In genomic region chr11:116930177-116930576, GRCh38 we compare ENCODE assay signal across 8 cellular contexts.
DNase-seq lines count a peak whose midpoint lies in the region; ATAC-seq and TF ChIP-seq lines count a peak whose summit lies in the region.

No MANE protein-coding gene starts in this region.

- CTCF ChIA-PET in activated CD4-positive, alpha-beta memory T cell treated with anti-CD3 and anti-CD28 coated beads for 36 hours (lab: Charles Lee): interaction anchor here (0.8 to 2.9 kb wide), 7 partner anchors 20 to 175 kb away, joined by 3 to 10 read pairs (median 3); no protein-coding TSS in a partner anchor

- H3K27ac ChIP-seq in HUES48 (ENCODE audit: low read depth, low read length) (peak overlapping the region; percentile 37), skin epidermis (peak overlapping the region in 17 of 21 experiments; percentile 0 to 82 (median 58))

- peaks cover 24% of the 10 kb centered on the region for H3K36me3 Mint-ChIP-seq in activated CD4-positive, alpha-beta memory T cell treated with anti-CD3 and anti-CD28 coated beads for 36 hours

- H3K9me3 ChIP-seq in HUES48 (ENCODE audit: control insufficient read depth, insufficient read depth, low read length): no peaks in the 10 kb centered on the region

- H3K9me3 Mint-ChIP-seq in activated CD4-positive, alpha-beta memory T cell treated with anti-CD3 and anti-CD28 coated beads for 36 hours: peaks cover 9% of the 10 kb centered on the region

- ATAC-seq in GM19035 (IDR thresholded peaks at IDR 0.05; ENCODE audit: unreplicated experiment): no peak

- no peak for TF ChIP-seq CTCF in fibroblast of villous mesenchyme (IDR thresholded peaks at IDR 0.05; ENCODE audit: insufficient read depth, low read depth, low read length)
- no peak for TF ChIP-seq CTCF in lower leg skin (IDR thresholded peaks at IDR 0.05)

- peaks cover 76% of the 10 kb centered on the region for H3K4me1 Mint-ChIP-seq in activated CD4-positive, alpha-beta memory T cell treated with anti-CD3 and anti-CD28 coated beads for 36 hours (ENCODE audit: low read depth)

- no peak overlapping the region for H3K4me3 ChIP-seq in HUES48 (ENCODE audit: low read depth, low read length)
- peak overlapping the region; percentile 31 for H3K4me3 ChIP-seq in fibroblast of villous mesenchyme (ENCODE audit: low read depth, low read length)
- peak overlapping the region in 1 of 7 experiments; percentile 3 for H3K4me3 ChIP-seq in skin epidermis
- no peak overlapping the region for H3K4me3 ChIP-seq in lower leg skin (ENCODE audit: low read depth, poor library complexity, severe bottlenecking)

- peak overlapping the region; percentile 71 for H3K4me3 Mint-ChIP-seq in activated CD4-positive, alpha-beta memory T cell treated with anti-CD3 and anti-CD28 coated beads for 36 hours

- POLR2A ChIA-PET in activated CD4-positive, alpha-beta memory T cell treated with anti-CD3 and anti-CD28 coated beads for 36 hours (lab: Charles Lee): interaction anchor here (0.7 to 2.1 kb wide), 6 partner anchors 56 to 165 kb away, joined by 4 to 8 read pairs (median 6); partner anchors contain the start of gene ZPR1

- peak overlapping the region; percentile 83 for H3K27ac Mint-ChIP-seq in activated CD4-positive, alpha-beta memory T cell treated with anti-CD3 and anti-CD28 coated beads for 36 hours

- 11 to 15% methylated on average over 4 of the region's 4 CpGs for WGBS in lower leg skin, 2 donors

- intact Hi-C loops in activated CD4-positive, alpha-beta memory T cell treated with anti-CD3 and anti-CD28 coated beads for 36 hours (cut with micrococcal nuclease): loop anchor here (2.0 to 5.0 kb wide), 3 partner anchors 158 to 302 kb away; partner anchors contain the start of genes BUD13, PCSK7 and RNF214
- intact Hi-C loops in lower leg skin (cut with DNase I; ENCODE audit: low total_unique reads): no loop called here

- peaks cover 18% of the 10 kb centered on the region for H3K4me1 ChIP-seq in HUES48 (ENCODE audit: control insufficient read depth, insufficient read depth, low read length)

- no peak overlapping the region for H3K9ac ChIP-seq in HUES48 (ENCODE audit: low read depth, low read length)

- peaks cover 13% of the 10 kb centered on the region for H3K36me3 ChIP-seq in HUES48 (ENCODE audit: control insufficient read depth, insufficient read depth, low read length)

- no peak for TF ChIP-seq POLR2A in lower leg skin (IDR thresholded peaks at IDR 0.05)

- peak; percentile 59 for DNase-seq in activated CD4-positive, alpha-beta memory T cell treated with anti-CD3 and anti-CD28 coated beads for 36 hours
- DNase-seq in fibroblast of villous mesenchyme (ENCODE audit: low read depth): peak; percentile 56
- DNase-seq in cerebellum (ENCODE audit: low spot score): no peak
- DNase-seq in SIG-M5 treated with dmso at 0.1 percent for 504 hours (lab: John Stamatoyannopoulos, UW; ENCODE audit: unreplicated experiment): no peak
- no peak for DNase-seq in lower leg skin (ENCODE audit: low spot score in 2 of 2)

- no peaks in the 10 kb centered on the region for H3K27me3 Mint-ChIP-seq in activated CD4-positive, alpha-beta memory T cell treated with anti-CD3 and anti-CD28 coated beads for 36 hours

- H3K27me3 ChIP-seq in HUES48 (ENCODE audit: control insufficient read depth, insufficient read depth, low read length): no peaks in the 10 kb centered on the region

Comparison
In these comparisons a context has a peak if more than half of its experiments do, and no peak if none do; other contexts are left out.
1. DNase-seq: peak in activated CD4-positive, alpha-beta memory T cell treated with anti-CD3 and anti-CD28 coated beads for 36 hours (single experiment) and fibroblast of villous mesenchyme (single experiment); none in cerebellum (single experiment), SIG-M5 treated with dmso at 0.1 percent for 504 hours (single experiment) and lower leg skin (0 of 2).